Comparison of ENCODE assay signal across 1 cellular context in the genomic region with DNA sequence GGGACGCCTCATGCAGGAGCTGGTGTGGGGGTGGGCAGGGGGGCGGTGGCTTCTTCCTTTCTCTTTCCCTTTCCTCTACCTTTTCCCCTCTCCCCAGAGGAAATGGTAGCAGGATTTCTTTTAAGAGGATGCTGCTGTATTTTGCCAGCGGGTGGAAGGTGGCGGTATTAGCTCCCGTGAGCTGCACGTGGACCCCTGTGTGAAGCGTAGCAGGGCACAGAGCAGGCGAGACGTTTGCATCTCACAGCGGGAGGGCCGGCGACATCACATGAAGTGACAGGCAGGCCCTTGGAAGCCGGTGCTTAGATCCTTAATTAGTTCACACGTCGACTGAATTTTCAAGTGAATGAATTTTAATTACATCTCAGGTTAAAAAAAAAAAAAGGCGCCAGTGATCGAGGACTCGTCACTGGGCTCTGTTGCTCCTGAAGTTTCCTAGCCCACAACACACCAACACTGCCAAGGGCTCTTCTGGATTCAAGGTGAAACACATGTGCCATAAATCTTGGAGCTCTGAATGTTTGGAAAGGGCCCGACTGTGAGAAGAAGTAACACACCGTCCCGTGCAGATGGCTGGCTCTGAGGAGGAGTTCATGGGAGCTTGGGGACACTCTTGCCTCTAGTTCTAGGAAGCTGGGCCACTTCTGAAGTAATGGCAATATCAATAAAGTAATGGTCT.
TF ChIP-seq lines count a peak whose summit lies in the region.

No MANE protein-coding gene starts in this region.

TF ChIP-seq in GM23338, 12 proteins besides CTCF, POLR2A, EP300 and RAD21 (continued from another document):
- TF ChIP-seq, protein P1, sequence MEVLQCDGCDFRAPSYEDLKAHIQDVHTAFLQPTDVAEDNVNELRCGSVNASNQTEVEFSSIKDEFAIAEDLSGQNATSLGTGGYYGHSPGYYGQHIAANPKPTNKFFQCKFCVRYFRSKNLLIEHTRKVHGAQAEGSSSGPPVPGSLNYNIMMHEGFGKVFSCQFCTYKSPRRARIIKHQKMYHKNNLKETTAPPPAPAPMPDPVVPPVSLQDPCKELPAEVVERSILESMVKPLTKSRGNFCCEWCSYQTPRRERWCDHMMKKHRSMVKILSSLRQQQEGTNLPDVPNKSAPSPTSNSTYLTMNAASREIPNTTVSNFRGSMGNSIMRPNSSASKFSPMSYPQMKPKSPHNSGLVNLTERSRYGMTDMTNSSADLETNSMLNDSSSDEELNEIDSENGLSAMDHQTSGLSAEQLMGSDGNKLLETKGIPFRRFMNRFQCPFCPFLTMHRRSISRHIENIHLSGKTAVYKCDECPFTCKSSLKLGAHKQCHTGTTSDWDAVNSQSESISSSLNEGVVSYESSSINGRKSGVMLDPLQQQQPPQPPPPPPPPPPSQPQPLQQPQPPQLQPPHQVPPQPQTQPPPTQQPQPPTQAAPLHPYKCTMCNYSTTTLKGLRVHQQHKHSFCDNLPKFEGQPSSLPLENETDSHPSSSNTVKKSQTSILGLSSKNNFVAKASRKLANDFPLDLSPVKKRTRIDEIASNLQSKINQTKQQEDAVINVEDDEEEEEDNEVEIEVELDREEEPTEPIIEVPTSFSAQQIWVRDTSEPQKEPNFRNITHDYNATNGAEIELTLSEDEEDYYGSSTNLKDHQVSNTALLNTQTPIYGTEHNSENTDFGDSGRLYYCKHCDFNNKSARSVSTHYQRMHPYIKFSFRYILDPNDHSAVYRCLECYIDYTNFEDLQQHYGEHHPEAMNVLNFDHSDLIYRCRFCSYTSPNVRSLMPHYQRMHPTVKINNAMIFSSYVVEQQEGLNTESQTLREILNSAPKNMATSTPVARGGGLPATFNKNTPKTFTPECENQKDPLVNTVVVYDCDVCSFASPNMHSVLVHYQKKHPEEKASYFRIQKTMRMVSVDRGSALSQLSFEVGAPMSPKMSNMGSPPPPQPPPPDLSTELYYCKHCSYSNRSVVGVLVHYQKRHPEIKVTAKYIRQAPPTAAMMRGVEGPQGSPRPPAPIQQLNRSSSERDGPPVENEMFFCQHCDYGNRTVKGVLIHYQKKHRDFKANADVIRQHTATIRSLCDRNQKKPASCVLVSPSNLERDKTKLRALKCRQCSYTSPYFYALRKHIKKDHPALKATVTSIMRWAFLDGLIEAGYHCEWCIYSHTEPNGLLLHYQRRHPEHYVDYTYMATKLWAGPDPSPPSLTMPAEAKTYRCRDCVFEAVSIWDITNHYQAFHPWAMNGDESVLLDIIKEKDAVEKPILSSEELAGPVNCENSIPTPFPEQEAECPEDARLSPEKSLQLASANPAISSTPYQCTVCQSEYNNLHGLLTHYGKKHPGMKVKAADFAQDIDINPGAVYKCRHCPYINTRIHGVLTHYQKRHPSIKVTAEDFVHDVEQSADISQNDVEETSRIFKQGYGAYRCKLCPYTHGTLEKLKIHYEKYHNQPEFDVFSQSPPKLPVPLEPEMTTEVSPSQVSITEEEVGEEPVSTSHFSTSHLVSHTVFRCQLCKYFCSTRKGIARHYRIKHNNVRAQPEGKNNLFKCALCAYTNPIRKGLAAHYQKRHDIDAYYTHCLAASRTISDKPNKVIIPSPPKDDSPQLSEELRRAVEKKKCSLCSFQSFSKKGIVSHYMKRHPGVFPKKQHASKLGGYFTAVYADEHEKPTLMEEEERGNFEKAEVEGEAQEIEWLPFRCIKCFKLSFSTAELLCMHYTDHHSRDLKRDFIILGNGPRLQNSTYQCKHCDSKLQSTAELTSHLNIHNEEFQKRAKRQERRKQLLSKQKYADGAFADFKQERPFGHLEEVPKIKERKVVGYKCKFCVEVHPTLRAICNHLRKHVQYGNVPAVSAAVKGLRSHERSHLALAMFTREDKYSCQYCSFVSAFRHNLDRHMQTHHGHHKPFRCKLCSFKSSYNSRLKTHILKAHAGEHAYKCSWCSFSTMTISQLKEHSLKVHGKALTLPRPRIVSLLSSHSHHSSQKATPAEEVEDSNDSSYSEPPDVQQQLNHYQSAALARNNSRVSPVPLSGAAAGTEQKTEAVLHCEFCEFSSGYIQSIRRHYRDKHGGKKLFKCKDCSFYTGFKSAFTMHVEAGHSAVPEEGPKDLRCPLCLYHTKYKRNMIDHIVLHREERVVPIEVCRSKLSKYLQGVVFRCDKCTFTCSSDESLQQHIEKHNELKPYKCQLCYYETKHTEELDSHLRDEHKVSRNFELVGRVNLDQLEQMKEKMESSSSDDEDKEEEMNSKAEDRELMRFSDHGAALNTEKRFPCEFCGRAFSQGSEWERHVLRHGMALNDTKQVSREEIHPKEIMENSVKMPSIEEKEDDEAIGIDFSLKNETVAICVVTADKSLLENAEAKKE (CRISPR knock-in tag; IDR thresholded peaks at IDR 0.05): no peak
- TF ChIP-seq EZH2 (IDR thresholded peaks at IDR 0.05; ENCODE audit: low read depth, unreplicated experiment): no peak
- TF ChIP-seq ZNF331 (CRISPR knock-in tag; IDR thresholded peaks at IDR 0.05; ENCODE audit: low read depth): no peak
- TF ChIP-seq JUNB (IDR thresholded peaks at IDR 0.05; ENCODE audit: unreplicated experiment): no peak
- no peak for TF ChIP-seq POLR2AphosphoS5 (IDR thresholded peaks at IDR 0.05; ENCODE audit: low read depth)
- no peak for TF ChIP-seq CREB1 (CRISPR knock-in tag; IDR thresholded peaks at IDR 0.05; ENCODE audit: low read depth)
- TF ChIP-seq, protein P2, sequence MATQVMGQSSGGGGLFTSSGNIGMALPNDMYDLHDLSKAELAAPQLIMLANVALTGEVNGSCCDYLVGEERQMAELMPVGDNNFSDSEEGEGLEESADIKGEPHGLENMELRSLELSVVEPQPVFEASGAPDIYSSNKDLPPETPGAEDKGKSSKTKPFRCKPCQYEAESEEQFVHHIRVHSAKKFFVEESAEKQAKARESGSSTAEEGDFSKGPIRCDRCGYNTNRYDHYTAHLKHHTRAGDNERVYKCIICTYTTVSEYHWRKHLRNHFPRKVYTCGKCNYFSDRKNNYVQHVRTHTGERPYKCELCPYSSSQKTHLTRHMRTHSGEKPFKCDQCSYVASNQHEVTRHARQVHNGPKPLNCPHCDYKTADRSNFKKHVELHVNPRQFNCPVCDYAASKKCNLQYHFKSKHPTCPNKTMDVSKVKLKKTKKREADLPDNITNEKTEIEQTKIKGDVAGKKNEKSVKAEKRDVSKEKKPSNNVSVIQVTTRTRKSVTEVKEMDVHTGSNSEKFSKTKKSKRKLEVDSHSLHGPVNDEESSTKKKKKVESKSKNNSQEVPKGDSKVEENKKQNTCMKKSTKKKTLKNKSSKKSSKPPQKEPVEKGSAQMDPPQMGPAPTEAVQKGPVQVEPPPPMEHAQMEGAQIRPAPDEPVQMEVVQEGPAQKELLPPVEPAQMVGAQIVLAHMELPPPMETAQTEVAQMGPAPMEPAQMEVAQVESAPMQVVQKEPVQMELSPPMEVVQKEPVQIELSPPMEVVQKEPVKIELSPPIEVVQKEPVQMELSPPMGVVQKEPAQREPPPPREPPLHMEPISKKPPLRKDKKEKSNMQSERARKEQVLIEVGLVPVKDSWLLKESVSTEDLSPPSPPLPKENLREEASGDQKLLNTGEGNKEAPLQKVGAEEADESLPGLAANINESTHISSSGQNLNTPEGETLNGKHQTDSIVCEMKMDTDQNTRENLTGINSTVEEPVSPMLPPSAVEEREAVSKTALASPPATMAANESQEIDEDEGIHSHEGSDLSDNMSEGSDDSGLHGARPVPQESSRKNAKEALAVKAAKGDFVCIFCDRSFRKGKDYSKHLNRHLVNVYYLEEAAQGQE (IDR thresholded peaks at IDR 0.05; ENCODE audit: unreplicated experiment): no peak
- no peak for TF ChIP-seq STAT1 (IDR thresholded peaks at IDR 0.05; ENCODE audit: unreplicated experiment)
- TF ChIP-seq, protein P3, sequence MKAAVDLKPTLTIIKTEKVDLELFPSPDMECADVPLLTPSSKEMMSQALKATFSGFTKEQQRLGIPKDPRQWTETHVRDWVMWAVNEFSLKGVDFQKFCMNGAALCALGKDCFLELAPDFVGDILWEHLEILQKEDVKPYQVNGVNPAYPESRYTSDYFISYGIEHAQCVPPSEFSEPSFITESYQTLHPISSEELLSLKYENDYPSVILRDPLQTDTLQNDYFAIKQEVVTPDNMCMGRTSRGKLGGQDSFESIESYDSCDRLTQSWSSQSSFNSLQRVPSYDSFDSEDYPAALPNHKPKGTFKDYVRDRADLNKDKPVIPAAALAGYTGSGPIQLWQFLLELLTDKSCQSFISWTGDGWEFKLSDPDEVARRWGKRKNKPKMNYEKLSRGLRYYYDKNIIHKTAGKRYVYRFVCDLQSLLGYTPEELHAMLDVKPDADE (IDR thresholded peaks at IDR 0.05): no peak
